In genomic region chr7:2555121-2556052, GRCh38 we compare ENCODE assay signal across 8 cellular contexts. TPM values are rescaled to one million over a fixed set of nuclear protein-coding genes. Genes with fewer than 3 reads are reported as not detected.
DNase-seq lines count a peak whose midpoint lies in the region; ATAC-seq, FAIRE-seq and TF ChIP-seq lines count a peak whose summit lies in the region.

Gene BRAT1, minus strand, starts transcription at chr7:2555524. Its CDS starts 1,093 bp downstream, at chr7:2554431.

- CTCF ChIA-PET in AG04449 (lab: Yijun Ruan, JAX) = interaction anchor here (0.7 to 1.9 kb wide), 6 partner anchors 58 to 112 kb away, joined by 3 to 5 read pairs (median 4); no protein-coding TSS in a partner anchor

- H3K27ac ChIP-seq in VCaP (peak within 1 kb of the TSS; percentile 99), breast epithelium (peak within 1 kb of the TSS; percentile 96 to 100), iPS-20b (ENCODE audit: low read length) (peak within 1 kb of the TSS; percentile 98), small intestine (ENCODE audit: low read depth in 1 of 2, low read length in 1 of 2) (peak within 1 kb of the TSS; percentile 88 to 98)

- H3K27me3 ChIP-seq in breast epithelium = no peaks in the 10 kb centered on the region
- peaks cover 7% of the 10 kb centered on the region; the same call in 1 of the 2 replicates for H3K27me3 ChIP-seq in iPS-20b (ENCODE audit: insufficient read depth, low read length)
- no peaks in the 10 kb centered on the region for H3K27me3 ChIP-seq in small intestine (ENCODE audit: control insufficient read depth in 2 of 2, insufficient read depth in 2 of 2, low read length in 2 of 2)

- FAIRE-seq in small intestine (lab: Jason Lieb, UNC) = no peak

- DNase-seq in AG04449 (ENCODE audit: low read depth, low spot score) (peak; percentile 49), NCI-H2196 (lab: John Stamatoyannopoulos, UW; ENCODE audit: unreplicated experiment) (peak; percentile 94), breast epithelium (ENCODE audit: low spot score in 2 of 2) (peak; percentile 95 to 99), small intestine (peak; percentile 93)

- peak within 1 kb of the TSS; percentile 98 for H3K9ac ChIP-seq in iPS-20b (ENCODE audit: low read depth, low read length)

- ATAC-seq in GM18868 (IDR thresholded peaks at IDR 0.05; ENCODE audit: unreplicated experiment) (peak; percentile 75), HG03135 (IDR thresholded peaks at IDR 0.05; ENCODE audit: unreplicated experiment) (peak; percentile 68)

- no peaks in the 10 kb centered on the region for H3K9me3 ChIP-seq in breast epithelium
- no peaks in the 10 kb centered on the region for H3K9me3 ChIP-seq in iPS-20b (ENCODE audit: insufficient read depth, low read depth, low read length)
- no peaks in the 10 kb centered on the region for H3K9me3 ChIP-seq in small intestine (ENCODE audit: control insufficient read depth, low read depth)

- 0 to 1% (median 0%) methylated on average over 60 to 79 of the region's 79 CpGs for WGBS in small intestine, 3 donors

- peak; percentile 61 for TF ChIP-seq CTCF in AG04449 (IDR thresholded peaks at IDR 0.05; ENCODE audit: insufficient read depth, low read length, missing control alignments)
- peak; percentile 63 for TF ChIP-seq CTCF in VCaP (conservative IDR thresholded peaks at IDR 0.05)
- peak in 2 of 3 donors; percentile 19 to 38 for TF ChIP-seq CTCF in breast epithelium (IDR thresholded peaks at IDR 0.05)

- H3K4me1 ChIP-seq in breast epithelium = peaks cover 0 to 3% of the 10 kb centered on the region in 2 donors
- peaks cover 8% of the 10 kb centered on the region for H3K4me1 ChIP-seq in iPS-20b (ENCODE audit: insufficient read depth, low read length)
- peaks cover 3% of the 10 kb centered on the region in 2 donors for H3K4me1 ChIP-seq in small intestine (ENCODE audit: control insufficient read depth in 2 of 2, insufficient read depth in 1 of 2, low read depth in 1 of 2, low read length in 1 of 2)

- intact Hi-C loops in breast epithelium (cut with DNase I; ENCODE audit: low total_unique reads) = no loop called here

- POLR2A ChIA-PET in AG04449 (lab: Yijun Ruan, JAX) = no interaction called here

- H3K4me3 ChIP-seq in AG04449 (ENCODE audit: low read depth, low read length) (peak within 1 kb of the TSS; percentile 74), breast epithelium (peak within 1 kb of the TSS; percentile 81 to 99 (median 86)), iPS-20b (ENCODE audit: low read length) (peak within 1 kb of the TSS; percentile 70), small intestine (ENCODE audit: low read depth in 1 of 2, low read length in 2 of 2) (peak within 1 kb of the TSS; percentile 63 to 65)

- no peaks in the 10 kb centered on the region for H3K36me3 ChIP-seq in breast epithelium
- H3K36me3 ChIP-seq in iPS-20b (ENCODE audit: insufficient read depth, low read depth, low read length) = peaks cover 17% of the 10 kb centered on the region
- no peaks in the 10 kb centered on the region for H3K36me3 ChIP-seq in small intestine (ENCODE audit: control insufficient read depth in 2 of 2, insufficient read depth in 2 of 2, low read length in 2 of 2)

- TF ChIP-seq POLR2A in breast epithelium (IDR thresholded peaks at IDR 0.05) = peak; percentile 70

RNA-seq across cellular contexts. Expression of gene BRAT1, which starts in this region (rescaled TPM):
- total RNA-seq in breast epithelium = 10 to 100 TPM; 20.8 to 36.4 (median 28.4) TPM
- polyA plus RNA-seq in small intestine = 10 to 100 TPM; 25.6 to 40.3 (median 30.8) TPM

Comparison
In these comparisons a context has a peak if more than half of its experiments do, and no peak if none do; other contexts are left out.
1. Peak in every context shown above with its lines: DNase-seq, ATAC-seq, H3K4me3 ChIP-seq and H3K27ac ChIP-seq.